Comparison of ENCODE assay signal across 22 cellular contexts in genomic region chr1:18458751-18459133, GRCh38. TPM values are rescaled to one million over a fixed set of nuclear protein-coding genes. Genes with fewer than 3 reads are reported as not detected.
"Had no signal": no experiment of that assay in that cellular context is flagged by ENCODE, and none has a peak within 500 bp of the region (broad histone marks: within the 10 kb centered on the region; RNA-seq: fewer than 3 reads in every experiment).

No MANE protein-coding gene starts in this region.

- H3K4me3 ChIP-seq: esophagus muscularis mucosa, gastrocnemius medialis, left lung, lower lobe of right lung, right atrium auricular region, sigmoid colon, skin epidermis had no signal

- H3K36me3 ChIP-seq: esophagus muscularis mucosa, gastrocnemius medialis, left lung, lower lobe of right lung, neutrophil, right atrium auricular region, sigmoid colon had no signal

- DNase-seq: effector memory CD8-positive, alpha-beta T cell; gastrocnemius medialis; immature natural killer cell; left lung; lower lobe of right lung; midbrain; sigmoid colon; stimulated activated CD4-positive, alpha-beta T cell treated with anti-CD3 and anti-CD28 coated beads, Interleukin-12 subunit alpha, Interleukin-12 subunit beta, amount 100 ng/mL, for 4 hours; stimulated activated naive CD4-positive, alpha-beta T cell had no signal

- H3K4me1 ChIP-seq: esophagus muscularis mucosa, gastrocnemius medialis, left lung, lower lobe of right lung, right atrium auricular region, sigmoid colon had no signal

- H3K4me3 Mint-ChIP-seq: dendritic cell treated with granulocyte-macrophage colony-stimulating factor and Interleukin-4, amounts not matched to agents 40 ng/mL and 50 ng/mL, for 4 days; effector memory CD8-positive, alpha-beta T cell; immature natural killer cell; memory B cell; natural killer cell treated with Interleukin-12 subunit alpha and Interleukin-12 subunit beta and Interleukin-15 and Interleukin-18, amount 100 ng/mL, for 72 hours; type B pancreatic cell had no signal

- H3K9me3 ChIP-seq: esophagus muscularis mucosa, gastrocnemius medialis, left lung, lower lobe of right lung, neutrophil, right atrium auricular region, sigmoid colon had no signal

- H3K9me3 Mint-ChIP-seq: dendritic cell treated with granulocyte-macrophage colony-stimulating factor and Interleukin-4, amounts not matched to agents 40 ng/mL and 50 ng/mL, for 4 days; effector memory CD8-positive, alpha-beta T cell; immature natural killer cell; natural killer cell treated with Interleukin-12 subunit alpha and Interleukin-12 subunit beta and Interleukin-15 and Interleukin-18, amount 100 ng/mL, for 72 hours; type B pancreatic cell had no signal

- H3K27me3 ChIP-seq: neutrophil, right atrium auricular region had no signal

- H3K27ac ChIP-seq: epithelial cell of prostate, esophagus muscularis mucosa, gastrocnemius medialis, left lung, lower lobe of right lung, neutrophil, right atrium auricular region, sigmoid colon, skin epidermis had no signal

- H3K4me1 Mint-ChIP-seq: immature natural killer cell, memory B cell had no signal

- H3K27ac Mint-ChIP-seq: dendritic cell treated with granulocyte-macrophage colony-stimulating factor and Interleukin-4, amounts not matched to agents 40 ng/mL and 50 ng/mL, for 4 days; effector memory CD8-positive, alpha-beta T cell; immature natural killer cell; memory B cell; natural killer cell treated with Interleukin-12 subunit alpha and Interleukin-12 subunit beta and Interleukin-15 and Interleukin-18, amount 100 ng/mL, for 72 hours; type B pancreatic cell had no signal

- ATAC-seq: effector memory CD8-positive, alpha-beta T cell; gastrocnemius medialis; left lung; lower lobe of right lung; natural killer cell treated with Interleukin-12 subunit alpha and Interleukin-12 subunit beta and Interleukin-15 and Interleukin-18, amount 100 ng/mL, for 72 hours had no signal

- H3K36me3 Mint-ChIP-seq: immature natural killer cell; memory B cell; natural killer cell treated with Interleukin-12 subunit alpha and Interleukin-12 subunit beta and Interleukin-15 and Interleukin-18, amount 100 ng/mL, for 72 hours; type B pancreatic cell had no signal

RNA-seq across cellular contexts. Expression of gene KLHDC7A, which starts 22.0 kb away (rescaled TPM):
- total RNA-seq: esophagus muscularis mucosa, fibroblast of villous mesenchyme, osteoblast, pulmonary artery endothelial cell had no signal
- polyA plus RNA-seq: immature natural killer cell, keratinocyte had no signal
